Comparison of ENCODE assay signal across 9 cellular contexts in genomic region chr17:1718362-1719165, GRCh38. TPM values are rescaled to one million over a fixed set of nuclear protein-coding genes. Genes with fewer than 3 reads are reported as not detected.
DNase-seq lines count a peak whose midpoint lies in the region; ATAC-seq and TF ChIP-seq lines count a peak whose summit lies in the region.
"Had no signal": no experiment of that assay in that cellular context is flagged by ENCODE, and none has a peak within 500 bp of the region (broad histone marks: within the 10 kb centered on the region; RNA-seq: fewer than 3 reads in every experiment).

No MANE protein-coding gene starts in this region.

- DNase-seq in heart right ventricle (no peak), left ventricle myocardium superior (no peak), right lobe of liver (no peak), DMS153 (lab: John Stamatoyannopoulos, UW) (no peak)
- DNase-seq: COR-L47; foreskin fibroblast; stimulated activated CD4-positive, alpha-beta T cell treated with anti-CD3 and anti-CD28 coated beads, Interleukin-2, amount 100 ng/mL, for 24 hours had no signal

- TF ChIP-seq CTCF in heart right ventricle (IDR thresholded peaks at IDR 0.05) (no peak), right lobe of liver (IDR thresholded peaks at IDR 0.05) (no peak)

- H3K9me3 ChIP-seq in heart right ventricle (no peaks in the 10 kb centered on the region), right lobe of liver (no peaks in the 10 kb centered on the region)

- WGBS in heart right ventricle, 2 donors: 64 to 67% methylated on average over 19 of the region's 19 CpGs
- 55% methylated on average over 12 of the region's 19 CpGs for WGBS in right lobe of liver (ENCODE audit: insufficient coverage, low coverage, low lambda C conversion rate, missing lambda C conversion rate)
- 81% methylated on average over 19 of the region's 19 CpGs for WGBS in urinary bladder

- no peak for TF ChIP-seq POLR2A in right lobe of liver (IDR thresholded peaks at IDR 0.05)

- H3K36me3 ChIP-seq in heart right ventricle: peaks cover 0 to 11% (median 3%) of the 10 kb centered on the region in 9 donors
- H3K36me3 ChIP-seq in right lobe of liver: peaks cover 0 to 6% (median 3%) of the 10 kb centered on the region in 4 donors
- H3K36me3 ChIP-seq in urinary bladder (ENCODE audit: insufficient read depth): no peaks in the 10 kb centered on the region

- H3K4me3 ChIP-seq in heart right ventricle: peak overlapping the region in 1 of 10 donors; percentile 81
- peak overlapping the region; percentile 54 to 98 (median 87) for H3K4me3 ChIP-seq in right lobe of liver
- H3K4me3 ChIP-seq in urinary bladder (ENCODE audit: low read depth, low read length): no peak overlapping the region

- H3K4me1 ChIP-seq in heart right ventricle (peaks cover 15 to 57% (median 37%) of the 10 kb centered on the region in 9 donors), right lobe of liver (peaks cover 0 to 28% (median 11%) of the 10 kb centered on the region in 4 donors), urinary bladder (ENCODE audit: insufficient read depth) (no peaks in the 10 kb centered on the region)

- H3K27ac ChIP-seq in heart right ventricle (peak overlapping the region; percentile 97 to 100 (median 98)), right lobe of liver (peak overlapping the region; percentile 96 to 98 (median 97)), urinary bladder (ENCODE audit: low read depth) (peak overlapping the region; percentile 40)

- ATAC-seq in heart right ventricle: no peak
- ATAC-seq in left ventricle myocardium superior: no peak
- no peak for ATAC-seq in right lobe of liver
- no peak for ATAC-seq in GM21423 (IDR thresholded peaks at IDR 0.05; ENCODE audit: unreplicated experiment)

- H3K27me3 ChIP-seq in heart right ventricle (no peaks in the 10 kb centered on the region), right lobe of liver (no peaks in the 10 kb centered on the region)

- intact Hi-C loops in heart right ventricle (cut with DNase I): loop anchor here in 2 of 10 donors (5.0 to 10.0 kb wide), 4 partner anchors 126 to 454 kb away; no protein-coding TSS in a partner anchor
- intact Hi-C loops in left ventricle myocardium superior (cut with micrococcal nuclease): loop anchor here (5.0 kb wide), 1 partner anchor 64 kb away; no protein-coding TSS in a partner anchor
- intact Hi-C loops in right lobe of liver (cut with DNase I): no loop called here

RNA-seq across cellular contexts. Expression of gene WDR81, which starts 5.9 kb away (rescaled TPM):
- 10 to 100 TPM in 4 of 10 donors, 1 to 10 TPM in 6; 7.7 to 16.9 (median 9.2) TPM for total RNA-seq in heart right ventricle
- polyA plus RNA-seq in heart right ventricle: 10 to 100 TPM in 1 of 2 donors, 1 to 10 TPM in 1; 8.5 to 14.9 TPM
- 7.6 TPM for total RNA-seq in left ventricle myocardium superior
- total RNA-seq in right lobe of liver: 10 to 100 TPM; 23.0 to 27.2 (median 23.9) TPM
- 11.8 TPM for total RNA-seq in urinary bladder
- 37.7 TPM for polyA plus RNA-seq in urinary bladder

RNA-seq across cellular contexts. Expression of gene TLCD2, which starts 8.4 kb away (rescaled TPM):
- total RNA-seq in heart right ventricle (1 to 10 TPM in 9 of 10 donors, under 1 TPM in 1; 0.96 to 6.0 (median 1.9) TPM), left ventricle myocardium superior (1.7 TPM), right lobe of liver (10 to 100 TPM in 1 of 6 experiments, 1 to 10 TPM in 5; 2.5 to 17.7 (median 3.7) TPM), urinary bladder (3.8 TPM)
- polyA plus RNA-seq in heart right ventricle (1 to 10 TPM; 1.6 to 3.2 TPM), urinary bladder (4.6 TPM)

RNA-seq across cellular contexts. Expression of gene SERPINF2, which starts 24.1 kb away (rescaled TPM):
- total RNA-seq in heart right ventricle (1 to 10 TPM in 3 of 10 donors, under 1 TPM in 5, not detected in 2; 0.18 to 1.3 (median 0.41) TPM), left ventricle myocardium superior (1.4 TPM), right lobe of liver (1,000 to 10,000 TPM; 1,040 to 1,391 (median 1,137) TPM), urinary bladder (0.37 TPM)
- polyA plus RNA-seq in heart right ventricle (1 to 10 TPM; 2.0 to 2.8 TPM), urinary bladder (21.3 TPM)

RNA-seq across cellular contexts. Expression of gene PRPF8, which starts 33.9 kb away (rescaled TPM):
- total RNA-seq in heart right ventricle (100 to 1,000 TPM; 137 to 205 (median 179) TPM), left ventricle myocardium superior (135 TPM), right lobe of liver (100 to 1,000 TPM in 3 of 6 experiments, 10 to 100 TPM in 3; 79.3 to 116 (median 102) TPM), urinary bladder (107 TPM)
- polyA plus RNA-seq in heart right ventricle (100 to 1,000 TPM in 1 of 2 donors, 10 to 100 TPM in 1; 79.1 to 107 TPM), urinary bladder (125 TPM)

RNA-seq across cellular contexts. Expression of gene SERPINF1, which starts 43.3 kb away (rescaled TPM):
- 100 to 1,000 TPM in 4 of 10 donors, 10 to 100 TPM in 6; 26.2 to 185 (median 89.1) TPM for total RNA-seq in heart right ventricle
- polyA plus RNA-seq in heart right ventricle: 100 to 1,000 TPM; 181 to 247 TPM
- 146 TPM for total RNA-seq in left ventricle myocardium superior
- 1,000 to 10,000 TPM in 2 of 6 experiments, 100 to 1,000 TPM in 4; 621 to 1,110 (median 800) TPM for total RNA-seq in right lobe of liver
- total RNA-seq in urinary bladder: 303 TPM
- polyA plus RNA-seq in urinary bladder: 701 TPM

Comparison
In these comparisons a context has a peak if more than half of its experiments do, and no peak if none do; other contexts are left out.
1. H3K27ac ChIP-seq: peak in every context shown above with its lines; median percentile 98 in heart right ventricle; 97 in right lobe of liver; 40 in urinary bladder.
2. RNA of gene SERPINF2, which starts 24.1 kb away (total RNA-seq): 1,040 to 1,391 TPM in right lobe of liver; 1.4 TPM in left ventricle myocardium superior (single experiment), 0.37 TPM in urinary bladder (single experiment) and 0.18 to 1.3 TPM in heart right ventricle; every median in the first group is over 100 times any median in the second.